31 cellular contexts compared by ENCODE assay signal in the genomic region with DNA sequence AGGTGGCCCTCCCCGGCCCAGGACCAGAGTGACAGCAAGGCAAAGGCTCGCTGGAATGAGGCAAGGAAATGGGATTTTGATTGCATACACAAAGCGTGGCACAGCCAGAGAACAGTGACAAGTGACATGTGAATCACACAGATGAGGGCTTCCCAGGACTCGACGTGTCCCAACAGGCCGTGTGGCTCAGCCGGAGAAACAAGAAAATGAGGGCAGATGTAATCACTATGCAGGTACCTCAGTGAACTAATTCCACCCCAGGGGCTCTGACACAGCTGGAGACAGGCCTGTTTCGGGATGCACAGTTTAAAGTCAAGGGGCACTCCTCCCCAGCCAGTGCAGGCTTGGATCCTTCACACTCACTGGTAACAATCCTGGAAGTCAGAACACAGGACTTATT.
DNase-seq lines count a peak whose midpoint lies in the region; ATAC-seq, FAIRE-seq and TF ChIP-seq lines count a peak whose summit lies in the region.
"Had no signal": no experiment of that assay in that cellular context is flagged by ENCODE, and none has a peak within 500 bp of the region (broad histone marks: within the 10 kb centered on the region; RNA-seq: fewer than 3 reads in every experiment).

No MANE protein-coding gene starts in this region.

- TF ChIP-seq CTCF in RWPE1 (conservative IDR thresholded peaks at IDR 0.05; ENCODE audit: low read depth) (no peak), foreskin keratinocyte (conservative IDR thresholded peaks at IDR 0.05) (no peak), OCI-LY7 (conservative IDR thresholded peaks at IDR 0.05; ENCODE audit: low read length) (no peak)

- no peak for FAIRE-seq in RCC 7860 (lab: Jason Lieb, UNC)
- FAIRE-seq: A204.1, astrocyte, GM18507, H54 had no signal

- H3K79me2 ChIP-seq in OCI-LY7 (ENCODE audit: insufficient read depth, low read depth, low read length), result no peaks in the 10 kb centered on the region

- H3K4me3 ChIP-seq in BLaER1 treated with 17β-estradiol and CSF1 and Interleukin-3, amounts not matched to agents 10 nM and 100 nM, result no peak overlapping the region
- no peak overlapping the region for H3K4me3 ChIP-seq in OCI-LY7 (ENCODE audit: low read depth, low read length, poor library complexity, severe bottlenecking)
- H3K4me3 ChIP-seq: gastrocnemius medialis, tibial nerve had no signal

- peaks cover under 1 to 91% (median 70%) of the 10 kb centered on the region in 10 experiments; a peak in 19 of 20 replicates for H3K4me1 ChIP-seq in BLaER1 treated with 17β-estradiol and CSF1 and Interleukin-3, amounts not matched to agents 10 nM and 100 nM
- H3K4me1 ChIP-seq in foreskin keratinocyte (no peaks in the 10 kb centered on the region), OCI-LY7 (ENCODE audit: insufficient read depth, low read length, poor library complexity, severe bottlenecking) (no peaks in the 10 kb centered on the region)
- H3K4me1 ChIP-seq: gastrocnemius medialis had no signal

- intact Hi-C loops in OCI-LY7 (cut with micrococcal nuclease; ENCODE audit: unreplicated experiment), result no loop called here

- peaks cover 0 to 59% (median 22%) of the 10 kb centered on the region in 11 experiments; a peak in 14 of 22 replicates for H3K36me3 ChIP-seq in BLaER1 treated with 17β-estradiol and CSF1 and Interleukin-3, amounts not matched to agents 10 nM and 100 nM
- H3K36me3 ChIP-seq in OCI-LY7 (ENCODE audit: insufficient read depth, low read length), result no peaks in the 10 kb centered on the region
- H3K36me3 ChIP-seq: gastrocnemius medialis, tibial nerve had no signal

- peak; percentile 88 for ATAC-seq in foreskin keratinocyte
- ATAC-seq: activated naive CD8-positive, alpha-beta T cell treated with anti-CD3 and anti-CD28 coated beads, Interleukin-2, amount 50 U/mL, for 24 hours; gastrocnemius medialis; left lobe of liver had no signal

- H3K27me3 ChIP-seq in BLaER1 treated with 17β-estradiol and CSF1 and Interleukin-3, amounts not matched to agents 10 nM and 100 nM, result no peaks in the 10 kb centered on the region
- no peaks in the 10 kb centered on the region for H3K27me3 ChIP-seq in foreskin keratinocyte
- H3K27me3 ChIP-seq: gastrocnemius medialis, tibial nerve had no signal

- no peaks in the 10 kb centered on the region for H3K9me2 ChIP-seq in OCI-LY7 (ENCODE audit: insufficient read depth, low read length)

- peak overlapping the region in 3 of 11 experiments; percentile 21 to 40 (median 28); a peak in 3 of 22 replicates for H3K9ac ChIP-seq in BLaER1 treated with 17β-estradiol and CSF1 and Interleukin-3, amounts not matched to agents 10 nM and 100 nM

- POLR2A ChIA-PET in RWPE1 (lab: Yijun Ruan, JAX; ENCODE audit: low non-redundant PET), result no interaction called here
- POLR2A ChIA-PET in OCI-LY7 (lab: Charles Lee), result no interaction called here

- peaks cover 8 to 11% (median 9%) of the 10 kb centered on the region in 11 experiments; a peak in 21 of 22 replicates for H3K9me3 ChIP-seq in BLaER1 treated with 17β-estradiol and CSF1 and Interleukin-3, amounts not matched to agents 10 nM and 100 nM (replicated peaks in 1 of 11)
- H3K9me3 ChIP-seq in OCI-LY7 (ENCODE audit: low read length), result no peaks in the 10 kb centered on the region
- H3K9me3 ChIP-seq: gastrocnemius medialis had no signal

- DNase-seq in RWPE1 (ENCODE audit: low spot score) (peak; percentile 61), foreskin keratinocyte (peak; percentile 25 to 69), retina (peak; percentile 45), OCI-LY7 (ENCODE audit: low spot score) (no peak), HK-2 (ENCODE audit: unreplicated experiment) (no peak), HUDEP-2 (lab: John Stamatoyannopoulos, UW; ENCODE audit: unreplicated experiment in 76 of 76) (no peak), RCC 7860 (ENCODE audit: low spot score) (no peak)
- DNase-seq: activated CD4-positive, alpha-beta memory T cell treated with anti-CD3 and anti-CD28 coated beads for 36 hours; activated CD4-positive, alpha-beta T cell treated with anti-CD3 and anti-CD28 coated beads for 1 hour; activated CD8-positive, alpha-beta memory T cell treated with anti-CD3 and anti-CD28 coated beads, Interleukin-2, amount 50 U/mL, for 4 hours; activated naive CD4-positive, alpha-beta T cell; activated naive CD8-positive, alpha-beta T cell treated with anti-CD3 and anti-CD28 coated beads, Interleukin-2, amount 50 U/mL, for 24 hours; CD4-positive, CD25-positive, alpha-beta regulatory T cell; central memory CD4-positive, alpha-beta T cell; DND-41; gastrocnemius medialis; immature natural killer cell; Kasumi-1; mesendoderm; NCI-H1436 treated with DMSO at 0.1 percent for 48 hours; NCI-H2081 treated with DMSO at 0.1 percent for 48 hours; NCI-H2227 treated with DMSO at 0.1 percent for 48 hours; SIG-M5; stimulated activated CD4-positive, alpha-beta T cell treated with anti-CD3 and anti-CD28 coated beads, Interleukin-4, amount 100 ng/mL, for 24 hours had no signal

- peak overlapping the region in 10 of 11 experiments; percentile 0 to 75 (median 32); a peak in 13 of 22 replicates for H3K4me2 ChIP-seq in BLaER1 treated with 17β-estradiol and CSF1 and Interleukin-3, amounts not matched to agents 10 nM and 100 nM
- no peak overlapping the region for H3K4me2 ChIP-seq in OCI-LY7 (ENCODE audit: low read length)

- BruUV-seq in OCI-LY7 (replicated peaks; lab: Mats Ljungman, UMichigan), result no TSS peak

- H3K27ac ChIP-seq in BLaER1 treated with 17β-estradiol and CSF1 and Interleukin-3, amounts not matched to agents 10 nM and 100 nM, result peak overlapping the region in 6 of 11 experiments; percentile 23 to 64 (median 42); a peak in 10 of 22 replicates
- H3K27ac ChIP-seq in RWPE1, result no peak overlapping the region; the same call in 1 of the 2 replicates
- H3K27ac ChIP-seq in foreskin keratinocyte, result no peak overlapping the region
- H3K27ac ChIP-seq in OCI-LY7 (ENCODE audit: low read depth, low read length, poor library complexity, severe bottlenecking), result no peak overlapping the region
- H3K27ac ChIP-seq: gastrocnemius medialis, tibial nerve had no signal

- H2AFZ ChIP-seq in OCI-LY7 (ENCODE audit: low read length), result no peak overlapping the region

- CTCF ChIA-PET in RWPE1 (lab: Yijun Ruan, JAX) (no interaction called here), OCI-LY7 (lab: Charles Lee; ENCODE audit: unreplicated experiment) (no interaction called here)

- H4K20me1 ChIP-seq in BLaER1 treated with 17β-estradiol and CSF1 and Interleukin-3, amounts not matched to agents 10 nM and 100 nM, result peaks cover 0 to 86% (median 18%) of the 10 kb centered on the region in 11 experiments; a peak in 14 of 22 replicates
- H4K20me1 ChIP-seq in OCI-LY7 (ENCODE audit: insufficient read depth, low read length), result no peaks in the 10 kb centered on the region

Comparison
In these comparisons a context has a peak if more than half of its experiments do, and no peak if none do; other contexts are left out.
1. H3K27ac ChIP-seq: peak in BLaER1 treated with 17β-estradiol and CSF1 and Interleukin-3, amounts not matched to agents 10 nM and 100 nM (6 of 11); none in RWPE1 (single experiment), foreskin keratinocyte (single experiment) and OCI-LY7 (single experiment).
2. DNase-seq: peak in RWPE1 (single experiment), foreskin keratinocyte (2 of 2) and retina (single experiment); none in OCI-LY7 (single experiment), HK-2 (single experiment), HUDEP-2 (0 of 76) and RCC 7860 (single experiment).